In the genomic region with DNA sequence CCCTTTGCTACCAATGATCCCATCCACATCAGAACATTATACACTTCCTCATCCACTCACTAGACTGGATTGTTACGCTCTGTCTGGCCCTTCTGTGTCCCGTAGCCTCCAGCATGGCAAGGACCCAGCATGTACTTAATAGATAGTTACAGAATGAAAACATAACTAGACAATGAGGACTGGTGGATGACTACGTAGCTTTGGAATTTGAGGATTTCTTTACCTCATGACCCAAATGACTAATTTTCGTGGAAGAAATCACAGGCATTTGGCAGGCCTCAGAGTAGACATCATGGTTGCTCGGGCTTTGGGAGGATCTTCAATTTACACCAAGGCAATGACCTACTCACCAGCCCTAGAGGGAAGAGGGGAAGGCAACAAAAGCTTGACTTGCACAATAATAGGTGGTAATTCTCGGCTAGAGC, we compare ENCODE assay signal across 2 cellular contexts.
A peak's percentile ranks its signal among the peaks of the same experiment; 100 is the strongest.
TF ChIP-seq lines count a peak whose summit lies in the region.

No MANE protein-coding gene starts in this region.

TF ChIP-seq in A549, 52 proteins besides CTCF, POLR2A, EP300 and RAD21:
- peak in 1 of 2 experiments; percentile 52; a peak in 3 of 5 replicates for TF ChIP-seq JUN (IDR thresholded peaks at IDR 0.05)
- TF ChIP-seq, protein P1, sequence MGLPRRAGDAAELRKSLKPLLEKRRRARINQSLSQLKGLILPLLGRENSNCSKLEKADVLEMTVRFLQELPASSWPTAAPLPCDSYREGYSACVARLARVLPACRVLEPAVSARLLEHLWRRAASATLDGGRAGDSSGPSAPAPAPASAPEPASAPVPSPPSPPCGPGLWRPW (IDR thresholded peaks at IDR 0.05): 0 out of 2 replicates have a peak, but pooled peaks have one; percentile 9
- no peak for TF ChIP-seq RARB (CRISPR knock-in tag; IDR thresholded peaks at IDR 0.05)
- no peak for TF ChIP-seq NFE2L2 (conservative IDR thresholded peaks at IDR 0.05; ENCODE audit: low read length)
- no peak for TF ChIP-seq EHMT2 (IDR thresholded peaks at IDR 0.05; ENCODE audit: low read depth)
- no peak for TF ChIP-seq CHD2 (IDR thresholded peaks at IDR 0.05; ENCODE audit: low read length, partially characterized antibody)
- TF ChIP-seq FOSB (CRISPR knock-in tag; IDR thresholded peaks at IDR 0.05): no peak
- TF ChIP-seq NR3C1 (IDR thresholded peaks at IDR 0.05): no peak
- TF ChIP-seq JUNB (IDR thresholded peaks at IDR 0.05): peak; percentile 82
- TF ChIP-seq ZC3H11A (IDR thresholded peaks at IDR 0.05): no peak
- TF ChIP-seq MAFK (IDR thresholded peaks at IDR 0.05; ENCODE audit: partially characterized antibody): no peak
- TF ChIP-seq, protein P2, sequence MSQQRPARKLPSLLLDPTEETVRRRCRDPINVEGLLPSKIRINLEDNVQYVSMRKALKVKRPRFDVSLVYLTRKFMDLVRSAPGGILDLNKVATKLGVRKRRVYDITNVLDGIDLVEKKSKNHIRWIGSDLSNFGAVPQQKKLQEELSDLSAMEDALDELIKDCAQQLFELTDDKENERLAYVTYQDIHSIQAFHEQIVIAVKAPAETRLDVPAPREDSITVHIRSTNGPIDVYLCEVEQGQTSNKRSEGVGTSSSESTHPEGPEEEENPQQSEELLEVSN (IDR thresholded peaks at IDR 0.05; ENCODE audit: borderline replicate concordance, low read depth): no peak
- TF ChIP-seq, protein P3, sequence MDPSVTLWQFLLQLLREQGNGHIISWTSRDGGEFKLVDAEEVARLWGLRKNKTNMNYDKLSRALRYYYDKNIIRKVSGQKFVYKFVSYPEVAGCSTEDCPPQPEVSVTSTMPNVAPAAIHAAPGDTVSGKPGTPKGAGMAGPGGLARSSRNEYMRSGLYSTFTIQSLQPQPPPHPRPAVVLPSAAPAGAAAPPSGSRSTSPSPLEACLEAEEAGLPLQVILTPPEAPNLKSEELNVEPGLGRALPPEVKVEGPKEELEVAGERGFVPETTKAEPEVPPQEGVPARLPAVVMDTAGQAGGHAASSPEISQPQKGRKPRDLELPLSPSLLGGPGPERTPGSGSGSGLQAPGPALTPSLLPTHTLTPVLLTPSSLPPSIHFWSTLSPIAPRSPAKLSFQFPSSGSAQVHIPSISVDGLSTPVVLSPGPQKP (IDR thresholded peaks at IDR 0.05; ENCODE audit: low read depth, low read length): no peak
- peak in 1 of 2 experiments; percentile 61; a peak in 2 of 4 replicates for TF ChIP-seq CEBPB (IDR thresholded peaks at IDR 0.05)
- no peak for TF ChIP-seq HOXB13 (CRISPR knock-in tag; IDR thresholded peaks at IDR 0.05; ENCODE audit: low read depth)
- TF ChIP-seq, protein P4, sequence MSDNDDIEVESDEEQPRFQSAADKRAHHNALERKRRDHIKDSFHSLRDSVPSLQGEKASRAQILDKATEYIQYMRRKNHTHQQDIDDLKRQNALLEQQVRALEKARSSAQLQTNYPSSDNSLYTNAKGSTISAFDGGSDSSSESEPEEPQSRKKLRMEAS (IDR thresholded peaks at IDR 0.05): peak; percentile 54; the same call in 1 of the 2 replicates
- TF ChIP-seq MYC (IDR thresholded peaks at IDR 0.05; ENCODE audit: borderline replicate concordance, low read length): no peak
- TF ChIP-seq SREBF2 (IDR thresholded peaks at IDR 0.05): no peak
- TF ChIP-seq GATA3 (IDR thresholded peaks at IDR 0.05; ENCODE audit: borderline replicate concordance): peak; percentile 84; the same call in 1 of the 2 replicates
- TF ChIP-seq, protein P5, sequence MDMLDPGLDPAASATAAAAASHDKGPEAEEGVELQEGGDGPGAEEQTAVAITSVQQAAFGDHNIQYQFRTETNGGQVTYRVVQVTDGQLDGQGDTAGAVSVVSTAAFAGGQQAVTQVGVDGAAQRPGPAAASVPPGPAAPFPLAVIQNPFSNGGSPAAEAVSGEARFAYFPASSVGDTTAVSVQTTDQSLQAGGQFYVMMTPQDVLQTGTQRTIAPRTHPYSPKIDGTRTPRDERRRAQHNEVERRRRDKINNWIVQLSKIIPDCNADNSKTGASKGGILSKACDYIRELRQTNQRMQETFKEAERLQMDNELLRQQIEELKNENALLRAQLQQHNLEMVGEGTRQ (IDR thresholded peaks at IDR 0.05): no peak
- no peak for TF ChIP-seq KDM5A (IDR thresholded peaks at IDR 0.05)
- TF ChIP-seq RCOR1 (IDR thresholded peaks at IDR 0.05; ENCODE audit: low read depth, low read length): no peak
- TF ChIP-seq, protein P6, sequence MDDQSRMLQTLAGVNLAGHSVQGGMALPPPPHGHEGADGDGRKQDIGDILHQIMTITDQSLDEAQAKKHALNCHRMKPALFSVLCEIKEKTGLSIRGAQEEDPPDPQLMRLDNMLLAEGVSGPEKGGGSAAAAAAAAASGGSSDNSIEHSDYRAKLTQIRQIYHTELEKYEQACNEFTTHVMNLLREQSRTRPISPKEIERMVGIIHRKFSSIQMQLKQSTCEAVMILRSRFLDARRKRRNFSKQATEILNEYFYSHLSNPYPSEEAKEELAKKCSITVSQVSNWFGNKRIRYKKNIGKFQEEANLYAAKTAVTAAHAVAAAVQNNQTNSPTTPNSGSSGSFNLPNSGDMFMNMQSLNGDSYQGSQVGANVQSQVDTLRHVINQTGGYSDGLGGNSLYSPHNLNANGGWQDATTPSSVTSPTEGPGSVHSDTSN (IDR thresholded peaks at IDR 0.05): no peak
- TF ChIP-seq NPAS2 (CRISPR knock-in tag; IDR thresholded peaks at IDR 0.05; ENCODE audit: borderline replicate concordance): no peak
- TF ChIP-seq TP53 (CRISPR knock-in tag; IDR thresholded peaks at IDR 0.05): no peak
- peak; percentile 85 for TF ChIP-seq FOSL2 (IDR thresholded peaks at IDR 0.05)
- TF ChIP-seq FOSL2 (CRISPR knock-in tag; IDR thresholded peaks at IDR 0.05): peak; percentile 91
- TF ChIP-seq MAZ (IDR thresholded peaks at IDR 0.05; ENCODE audit: borderline replicate concordance, low read depth, low read length): no peak

TF ChIP-seq in IMR-90, 13 proteins besides CTCF, POLR2A, EP300 and RAD21:
- no peak for TF ChIP-seq NFE2L2 (IDR thresholded peaks at IDR 0.05; ENCODE audit: low read depth, low read length)
- TF ChIP-seq MAFK (IDR thresholded peaks at IDR 0.05; ENCODE audit: low read depth, low read length): no peak
- TF ChIP-seq, protein P5 (IDR thresholded peaks at IDR 0.05; ENCODE audit: low read depth, low read length): peak; percentile 20; the same call in 1 of the 2 replicates
- peak; percentile 55; the same call in 1 of the 2 replicates for TF ChIP-seq BHLHE40 (IDR thresholded peaks at IDR 0.05; ENCODE audit: low read depth, low read length)
- no peak for TF ChIP-seq CHD1 (IDR thresholded peaks at IDR 0.05; ENCODE audit: low read depth, low read length)
- TF ChIP-seq SMC3 (IDR thresholded peaks at IDR 0.05; ENCODE audit: low read depth, low read length): no peak
- 0 out of 2 replicates have a peak, but pooled peaks have one; percentile 52 for TF ChIP-seq MXI1 (IDR thresholded peaks at IDR 0.05; ENCODE audit: borderline replicate concordance, low read depth, low read length)
- no peak for TF ChIP-seq MAZ (IDR thresholded peaks at IDR 0.05; ENCODE audit: borderline replicate concordance, low read depth, low read length)
- peak; percentile 67 for TF ChIP-seq RCOR1 (IDR thresholded peaks at IDR 0.05; ENCODE audit: insufficient replicate concordance, low read length)
- TF ChIP-seq CEBPB (IDR thresholded peaks at IDR 0.05; ENCODE audit: low read depth, low read length): peak; percentile 85
- TF ChIP-seq RFX5 (IDR thresholded peaks at IDR 0.05; ENCODE audit: low read depth, low read length): 0 out of 2 replicates have a peak, but pooled peaks have one; percentile 15
- TF ChIP-seq, protein P3 (IDR thresholded peaks at IDR 0.05; ENCODE audit: borderline replicate concordance, low read depth, low read length): no peak
- peak; percentile 80; the same call in 1 of the 2 replicates for TF ChIP-seq FOS (IDR thresholded peaks at IDR 0.05; ENCODE audit: low read depth, low read length)
